In the genomic region with DNA sequence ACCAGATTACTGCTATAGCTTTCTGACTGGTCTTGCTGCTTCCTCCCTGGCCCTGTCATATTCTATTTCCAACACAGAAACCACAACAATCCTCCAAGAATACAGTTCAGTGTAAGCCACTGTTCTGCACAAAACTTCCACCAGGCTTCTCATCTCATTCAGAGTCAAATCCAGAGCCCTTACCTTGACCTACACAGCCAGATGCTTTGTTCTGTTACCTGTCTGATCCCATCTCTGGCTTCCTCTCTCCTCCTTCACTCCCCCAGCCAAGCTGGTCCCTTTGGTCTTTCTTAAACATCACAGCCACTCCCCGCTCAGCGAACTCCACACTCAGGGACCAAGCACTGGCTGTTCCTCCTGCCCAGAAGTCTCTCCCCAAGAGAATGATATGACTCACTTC, we compare ENCODE assay signal across 2 cellular contexts.
TF ChIP-seq lines count a peak whose summit lies in the region.

No MANE protein-coding gene starts in this region.

TF ChIP-seq in HepG2, 621 proteins besides CTCF, POLR2A, EP300 and RAD21:
- no peak for TF ChIP-seq HMGA1 (CRISPR knock-in tag; conservative IDR thresholded peaks at IDR 0.05)

TF ChIP-seq in H1, 55 proteins besides CTCF, POLR2A, EP300 and RAD21:
- TF ChIP-seq RBBP5 (IDR thresholded peaks at IDR 0.05; ENCODE audit: borderline replicate concordance, low read depth, low read length) (no peak), SUZ12 (IDR thresholded peaks at IDR 0.05; ENCODE audit: low read length) (no peak)
